In the genomic region with DNA sequence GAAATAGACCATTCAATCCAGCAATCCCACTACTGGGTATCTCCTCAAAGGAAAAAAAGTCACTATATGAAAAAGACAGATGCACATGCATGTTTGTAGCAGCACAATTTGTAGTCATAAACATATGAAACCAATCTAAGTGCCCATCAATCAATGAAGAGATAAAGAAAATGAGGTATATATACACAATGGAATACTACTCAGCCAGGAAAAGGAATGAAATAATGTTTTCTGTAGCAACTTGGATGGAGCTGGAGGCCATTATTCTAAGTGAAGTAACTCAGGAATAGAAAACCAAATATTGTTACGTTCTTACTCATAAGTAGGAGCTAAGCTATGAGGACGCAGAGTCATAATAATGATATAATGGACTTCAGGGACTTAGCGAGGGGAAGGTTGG, we compare ENCODE assay signal across 40 cellular contexts. TPM values are rescaled to one million over a fixed set of nuclear protein-coding genes. Genes with fewer than 3 reads are reported as not detected.
"Had no signal": no experiment of that assay in that cellular context is flagged by ENCODE, and none has a peak within 500 bp of the region (broad histone marks: within the 10 kb centered on the region; RNA-seq: fewer than 3 reads in every experiment).

No MANE protein-coding gene starts in this region.

- H3K27ac ChIP-seq: adrenal gland, ascending aorta, body of pancreas, brain microvascular endothelial cell, breast epithelium, cardiac muscle cell had no signal

- ATAC-seq: activated naive CD4-positive, alpha-beta T cell treated with anti-CD3 and anti-CD28 coated beads, Interleukin-2, amount 50 U/mL, for 72 hours; activated naive CD8-positive, alpha-beta T cell treated with anti-CD3 and anti-CD28 coated beads, Interleukin-2, amount 50 U/mL, for 24 hours; activated T-cell treated with anti-CD3 and anti-CD28 coated beads, Interleukin-2, amount 50 U/mL, for 4 hours; activated T-cell treated with anti-CD3 and anti-CD28 coated beads, Interleukin-2, amount 50 U/mL, for 72 hours; activated T-helper 17 cell treated with anti-CD3 and anti-CD28 coated beads, Interleukin-2, amount 50 U/mL, for 72 hours; body of pancreas had no signal

- H3K9me3 ChIP-seq: adrenal gland, ascending aorta, body of pancreas had no signal

- H3K36me3 ChIP-seq: adrenal gland, ascending aorta, brain microvascular endothelial cell, breast epithelium, cardiac muscle cell had no signal

- H3K4me1 ChIP-seq: adrenal gland, ascending aorta, body of pancreas, breast epithelium had no signal

- H3K27me3 ChIP-seq: adrenal gland, ascending aorta, body of pancreas, brain microvascular endothelial cell, breast epithelium, cardiac muscle cell had no signal

- FAIRE-seq: astrocyte, bronchial epithelial cell had no signal

- H3K4me3 ChIP-seq: adrenal gland, ascending aorta, body of pancreas, breast epithelium, cardiac muscle cell had no signal

- DNase-seq: activated effector memory CD4-positive, alpha-beta T cell treated with anti-CD3 and anti-CD28 coated beads, Interleukin-2, amount 50 U/mL, for 16 hours; activated effector memory CD4-positive, alpha-beta T cell treated with Interleukin-2 at 50 U/mL for 16 hours; activated gamma-delta T cell; activated gamma-delta T cell treated with Interleukin-2 at 50 U/mL for 16 hours; activated naive CD4-positive, alpha-beta T cell; activated naive CD4-positive, alpha-beta T cell treated with anti-CD3 and anti-CD28 coated beads for 36 hours; activated naive CD4-positive, alpha-beta T cell treated with anti-CD3 and anti-CD28 coated beads, Interleukin-2, amount 10 ng/mL, durations not matched to agents 7 days and 5 days; activated naive CD4-positive, alpha-beta T cell treated with anti-CD3 and anti-CD28 coated beads, Interleukin-2, amount 50 U/mL, for 16 hours; activated naive CD4-positive, alpha-beta T cell treated with Interleukin-2 at 50 U/mL for 16 hours; activated naive CD8-positive, alpha-beta T cell treated with anti-CD3 and anti-CD28 coated beads for 36 hours; activated naive CD8-positive, alpha-beta T cell treated with anti-CD3 and anti-CD28 coated beads, Interleukin-2, amount 10 ng/mL, durations not matched to agents 7 days and 5 days; activated naive CD8-positive, alpha-beta T cell treated with anti-CD3 and anti-CD28 coated beads, Interleukin-2, amount 50 U/mL, for 24 hours; activated T-cell treated with anti-CD3 and anti-CD28 coated beads, Interleukin-2, amount 50 U/mL, for 1 hour; activated T-cell treated with anti-CD3 and anti-CD28 coated beads, Interleukin-2, amount 50 U/mL, for 24 hours; activated T-cell treated with anti-CD3 and anti-CD28 coated beads, Interleukin-2, amount 50 U/mL, for 4 hours; activated T-cell treated with anti-CD3 and anti-CD28 coated beads, Interleukin-2, amount 50 U/mL, for 48 hours; activated T-cell treated with anti-CD3 and anti-CD28 coated beads, Interleukin-2, amount 50 U/mL, for 72 hours; adrenal gland; amniotic stem cell; amygdala; anterior cingulate cortex; aorta; body of pancreas; brain microvascular endothelial cell; caudate nucleus; central memory CD4-positive, alpha-beta T cell; cerebellar nuclear complex had no signal

RNA-seq across cellular contexts. Expression of a gene that starts 45.2 kb away (rescaled TPM):
- total RNA-seq: activated naive CD4-positive, alpha-beta T cell treated with anti-CD3 and anti-CD28 coated beads for 36 hours; activated naive CD4-positive, alpha-beta T cell treated with anti-CD3 and anti-CD28 coated beads, Interleukin-2, amount 50 U/mL, for 72 hours; activated naive CD8-positive, alpha-beta T cell treated with anti-CD3 and anti-CD28 coated beads for 36 hours; activated naive CD8-positive, alpha-beta T cell treated with anti-CD3 and anti-CD28 coated beads, Interleukin-2, amount 10 ng/mL, durations not matched to agents 7 days and 5 days; activated T-cell treated with anti-CD3 and anti-CD28 coated beads, Interleukin-2, amount 50 U/mL, for 4 hours; activated T-cell treated with anti-CD3 and anti-CD28 coated beads, Interleukin-2, amount 50 U/mL, for 72 hours; activated T-helper 1 cell treated with anti-CD3 and anti-CD28 coated beads, Interleukin-12 subunit alpha, Interleukin-12 subunit beta, Interleukin-2, Interleukin-4 antibody, amounts not matched to agents 30 ng/mL and 10 ng/mL and 1 ng/mL, durations not matched to agents 14 hours and 24 hours and 36 hours; activated T-helper 17 cell treated with anti-CD3 and anti-CD28 coated beads, Interleukin-2, amount 50 U/mL, for 72 hours; activated T-helper 2 cell treated with anti-CD3 and anti-CD28 coated beads, Interferon-gamma antibody, Interleukin-2, Interleukin-4, amounts not matched to agents 10 μg/mL and 5 μg/mL and 100 μg/mL, durations not matched to agents 14 hours and 24 hours and 36 hours; adrenal gland; aorta; ascending aorta; astrocyte; body of pancreas; breast epithelium; bronchial epithelial cell; cardiac muscle cell; cardiac septum; cerebellum; chondrocyte had no signal
- polyA plus RNA-seq: adipose tissue, adrenal gland, aorta, cardiac muscle cell had no signal
